ENCODE assay signal across 1 cellular context in genomic region chr4:57303012-57303751, GRCh38.
TF ChIP-seq lines count a peak whose summit lies in the region.

No MANE protein-coding gene starts in this region.

TF ChIP-seq in GM23338, 12 proteins besides CTCF, POLR2A, EP300 and RAD21 (continued from another document):
- TF ChIP-seq ETS1 (IDR thresholded peaks at IDR 0.05) (no peak), CREB1 (CRISPR knock-in tag; IDR thresholded peaks at IDR 0.05; ENCODE audit: low read depth) (no peak), REST (IDR thresholded peaks at IDR 0.05; ENCODE audit: unreplicated experiment) (no peak), STAT1 (IDR thresholded peaks at IDR 0.05; ENCODE audit: unreplicated experiment) (no peak), ZNF114 (CRISPR knock-in tag; IDR thresholded peaks at IDR 0.05) (no peak), ZNF331 (CRISPR knock-in tag; IDR thresholded peaks at IDR 0.05; ENCODE audit: low read depth) (no peak), POLR2AphosphoS5 (IDR thresholded peaks at IDR 0.05; ENCODE audit: low read depth) (no peak), EZH2phosphoT487 (IDR thresholded peaks at IDR 0.05; ENCODE audit: unreplicated experiment) (no peak), NANOG (IDR thresholded peaks at IDR 0.05; ENCODE audit: borderline replicate concordance) (no peak), JUNB (IDR thresholded peaks at IDR 0.05; ENCODE audit: unreplicated experiment) (no peak)
